20 cellular contexts compared by ENCODE assay signal in the genomic region with DNA sequence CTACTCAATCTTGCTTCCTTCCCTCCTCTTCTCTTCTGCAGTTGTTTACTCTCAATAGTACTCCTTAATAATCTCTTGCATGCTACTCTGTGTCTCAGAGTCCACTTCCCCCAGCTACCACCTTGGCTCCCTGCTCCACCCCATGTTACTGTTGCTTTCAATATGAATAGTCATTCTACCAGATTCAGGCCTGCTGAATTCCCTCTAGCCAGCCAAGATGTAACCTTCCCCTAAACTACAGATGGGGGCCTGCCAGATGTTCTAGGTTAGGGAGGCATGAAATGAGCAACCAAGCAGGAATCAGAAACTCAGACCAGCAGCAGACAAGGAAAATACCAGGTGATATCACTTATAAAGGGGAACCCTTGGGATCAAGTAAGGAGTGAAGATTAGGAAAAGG.
A peak's percentile ranks its signal among the peaks of the same experiment; 100 is the strongest.
DNase-seq lines count a peak whose midpoint lies in the region; ATAC-seq lines count a peak whose summit lies in the region.
"Had no signal": no experiment of that assay in that cellular context is flagged by ENCODE, and none has a peak within 500 bp of the region (broad histone marks: within the 10 kb centered on the region; RNA-seq: fewer than 3 reads in every experiment).

No MANE protein-coding gene starts in this region.

- no peak overlapping the region for H3K4me3 Mint-ChIP-seq in stimulated activated memory B cell treated with anti-CD40 and anti-IgM and Interleukin-4, amounts not matched to agents 10 μg/mL and 1 μg/mL and 100 μg/mL, for 72 hours
- H3K4me3 Mint-ChIP-seq in activated T-helper 17 cell treated with anti-CD3 and anti-CD28 coated beads, Interleukin-2, amount 50 U/mL, for 72 hours, result no peak overlapping the region
- H3K4me3 Mint-ChIP-seq: activated CD4-positive, alpha-beta memory T cell treated with anti-CD3 and anti-CD28 coated beads, Interleukin-2, amount 10 ng/mL, durations not matched to agents 7 days and 5 days; activated T-helper 1 cell treated with anti-CD3 and anti-CD28 coated beads, Interleukin-12 subunit alpha, Interleukin-12 subunit beta, Interleukin-2, Interleukin-4 antibody, amounts not matched to agents 30 ng/mL and 10 ng/mL and 1 ng/mL, durations not matched to agents 14 hours and 24 hours and 36 hours had no signal

- no peaks in the 10 kb centered on the region for H3K36me3 Mint-ChIP-seq in stimulated activated memory B cell treated with anti-CD40 and anti-IgM and Interleukin-4, amounts not matched to agents 10 μg/mL and 1 μg/mL and 100 μg/mL, for 72 hours
- H3K36me3 Mint-ChIP-seq in activated T-helper 17 cell treated with anti-CD3 and anti-CD28 coated beads, Interleukin-2, amount 50 U/mL, for 72 hours (ENCODE audit: low read depth), result no peaks in the 10 kb centered on the region
- H3K36me3 Mint-ChIP-seq: naive B cell had no signal

- no peaks in the 10 kb centered on the region for H3K9me3 Mint-ChIP-seq in stimulated activated memory B cell treated with anti-CD40 and anti-IgM and Interleukin-4, amounts not matched to agents 10 μg/mL and 1 μg/mL and 100 μg/mL, for 72 hours
- H3K9me3 Mint-ChIP-seq in activated T-helper 17 cell treated with anti-CD3 and anti-CD28 coated beads, Interleukin-2, amount 50 U/mL, for 72 hours, result peaks cover 4% of the 10 kb centered on the region
- H3K9me3 Mint-ChIP-seq: activated T-helper 1 cell treated with anti-CD3 and anti-CD28 coated beads, Interleukin-12 subunit alpha, Interleukin-12 subunit beta, Interleukin-2, Interleukin-4 antibody, amounts not matched to agents 30 ng/mL and 10 ng/mL and 1 ng/mL, durations not matched to agents 14 hours and 24 hours and 36 hours had no signal

- no peak for DNase-seq in NOMO-1 treated with dmso at 0.1 percent for 144 hours (lab: John Stamatoyannopoulos, UW; ENCODE audit: unreplicated experiment)
- DNase-seq: activated CD4-positive, alpha-beta memory T cell treated with anti-CD3 and anti-CD28 coated beads, Interleukin-2, amount 10 ng/mL, durations not matched to agents 7 days and 5 days; AML-193; Caco-2; effector CD8-positive, alpha-beta T cell; heart left ventricle; KG1; naive B cell; NCI-H1092 treated with DMSO at 0.1 percent for 48 hours; NCI-H774; stimulated activated CD4-positive, alpha-beta T cell treated with anti-CD3 and anti-CD28 coated beads, Interleukin-4, amount 100 ng/mL, for 24 hours; thyroid gland had no signal

- H3K4me1 Mint-ChIP-seq in stimulated activated memory B cell treated with anti-CD40 and anti-IgM and Interleukin-4, amounts not matched to agents 10 μg/mL and 1 μg/mL and 100 μg/mL, for 72 hours, result peaks cover 12% of the 10 kb centered on the region
- no peaks in the 10 kb centered on the region for H3K4me1 Mint-ChIP-seq in activated T-helper 17 cell treated with anti-CD3 and anti-CD28 coated beads, Interleukin-2, amount 50 U/mL, for 72 hours
- H3K4me1 Mint-ChIP-seq: activated CD4-positive, alpha-beta memory T cell treated with anti-CD3 and anti-CD28 coated beads, Interleukin-2, amount 10 ng/mL, durations not matched to agents 7 days and 5 days; naive B cell had no signal

- H3K27me3 Mint-ChIP-seq in stimulated activated memory B cell treated with anti-CD40 and anti-IgM and Interleukin-4, amounts not matched to agents 10 μg/mL and 1 μg/mL and 100 μg/mL, for 72 hours, result no peaks in the 10 kb centered on the region
- no peaks in the 10 kb centered on the region for H3K27me3 Mint-ChIP-seq in activated T-helper 17 cell treated with anti-CD3 and anti-CD28 coated beads, Interleukin-2, amount 50 U/mL, for 72 hours
- H3K27me3 Mint-ChIP-seq: activated CD4-positive, alpha-beta memory T cell treated with anti-CD3 and anti-CD28 coated beads, Interleukin-2, amount 10 ng/mL, durations not matched to agents 7 days and 5 days; naive B cell had no signal

- peak overlapping the region; percentile 16 for H3K27ac Mint-ChIP-seq in stimulated activated memory B cell treated with anti-CD40 and anti-IgM and Interleukin-4, amounts not matched to agents 10 μg/mL and 1 μg/mL and 100 μg/mL, for 72 hours
- no peak overlapping the region for H3K27ac Mint-ChIP-seq in activated T-helper 17 cell treated with anti-CD3 and anti-CD28 coated beads, Interleukin-2, amount 50 U/mL, for 72 hours
- H3K27ac Mint-ChIP-seq: activated CD4-positive, alpha-beta memory T cell treated with anti-CD3 and anti-CD28 coated beads, Interleukin-2, amount 10 ng/mL, durations not matched to agents 7 days and 5 days; activated T-helper 1 cell treated with anti-CD3 and anti-CD28 coated beads, Interleukin-12 subunit alpha, Interleukin-12 subunit beta, Interleukin-2, Interleukin-4 antibody, amounts not matched to agents 30 ng/mL and 10 ng/mL and 1 ng/mL, durations not matched to agents 14 hours and 24 hours and 36 hours had no signal

- ATAC-seq in GM19043 (IDR thresholded peaks at IDR 0.05; ENCODE audit: low read depth, unreplicated experiment) (peak; percentile 74), GM21717 (IDR thresholded peaks at IDR 0.05; ENCODE audit: unreplicated experiment) (peak; percentile 75), HG03025 (IDR thresholded peaks at IDR 0.05; ENCODE audit: low FRiP score, unreplicated experiment) (peak; percentile 68), HG02981 (IDR thresholded peaks at IDR 0.05; ENCODE audit: unreplicated experiment) (no peak), HG03460 (IDR thresholded peaks at IDR 0.05; ENCODE audit: unreplicated experiment) (no peak)
- ATAC-seq in stimulated activated memory B cell treated with anti-CD40 and anti-IgM and Interleukin-4, amounts not matched to agents 10 μg/mL and 1 μg/mL and 100 μg/mL, for 72 hours, result peak; percentile 79
- no peak for ATAC-seq in activated T-helper 17 cell treated with anti-CD3 and anti-CD28 coated beads, Interleukin-2, amount 50 U/mL, for 72 hours (replicated peaks)
- ATAC-seq: heart left ventricle had no signal

Comparison
In these comparisons a context has a peak if more than half of its experiments do, and no peak if none do; other contexts are left out.
1. ATAC-seq: peak in GM19043 (single experiment), GM21717 (single experiment), HG03025 (single experiment) and stimulated activated memory B cell treated with anti-CD40 and anti-IgM and Interleukin-4, amounts not matched to agents 10 μg/mL and 1 μg/mL and 100 μg/mL, for 72 hours (single experiment); none in HG02981 (single experiment), HG03460 (single experiment) and activated T-helper 17 cell treated with anti-CD3 and anti-CD28 coated beads, Interleukin-2, amount 50 U/mL, for 72 hours (single experiment).